Comparison of ENCODE assay signal across 1 cellular context in the genomic region with DNA sequence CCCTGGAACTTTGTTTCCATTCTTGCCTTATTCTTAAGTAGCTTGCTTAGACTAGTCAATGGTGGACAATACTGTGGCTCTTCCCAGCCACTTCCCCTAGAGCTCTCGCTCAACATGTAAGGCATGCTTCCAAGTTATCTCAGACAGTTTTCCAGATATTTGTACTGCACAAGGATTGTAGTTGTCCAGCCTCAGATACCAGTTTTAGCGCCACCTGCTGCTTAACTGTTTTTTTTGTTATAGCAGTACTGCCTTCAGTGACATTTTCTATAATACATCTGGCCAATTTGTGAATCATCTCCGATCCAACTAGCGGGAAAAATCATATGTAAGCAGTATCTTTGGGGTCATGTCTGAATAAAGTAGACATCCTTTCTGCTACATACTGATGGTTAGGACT.
TF ChIP-seq lines count a peak whose summit lies in the region.

No MANE protein-coding gene starts in this region.

TF ChIP-seq in liver, 16 proteins besides CTCF, POLR2A, EP300 and RAD21 (continued from another document):
- TF ChIP-seq, protein P1, sequence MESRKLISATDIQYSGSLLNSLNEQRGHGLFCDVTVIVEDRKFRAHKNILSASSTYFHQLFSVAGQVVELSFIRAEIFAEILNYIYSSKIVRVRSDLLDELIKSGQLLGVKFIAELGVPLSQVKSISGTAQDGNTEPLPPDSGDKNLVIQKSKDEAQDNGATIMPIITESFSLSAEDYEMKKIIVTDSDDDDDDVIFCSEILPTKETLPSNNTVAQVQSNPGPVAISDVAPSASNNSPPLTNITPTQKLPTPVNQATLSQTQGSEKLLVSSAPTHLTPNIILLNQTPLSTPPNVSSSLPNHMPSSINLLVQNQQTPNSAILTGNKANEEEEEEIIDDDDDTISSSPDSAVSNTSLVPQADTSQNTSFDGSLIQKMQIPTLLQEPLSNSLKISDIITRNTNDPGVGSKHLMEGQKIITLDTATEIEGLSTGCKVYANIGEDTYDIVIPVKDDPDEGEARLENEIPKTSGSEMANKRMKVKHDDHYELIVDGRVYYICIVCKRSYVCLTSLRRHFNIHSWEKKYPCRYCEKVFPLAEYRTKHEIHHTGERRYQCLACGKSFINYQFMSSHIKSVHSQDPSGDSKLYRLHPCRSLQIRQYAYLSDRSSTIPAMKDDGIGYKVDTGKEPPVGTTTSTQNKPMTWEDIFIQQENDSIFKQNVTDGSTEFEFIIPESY (IDR thresholded peaks at IDR 0.05): no peak
- TF ChIP-seq FOXA2 (IDR thresholded peaks at IDR 0.05) (no peak), RXRA (IDR thresholded peaks at IDR 0.05) (no peak), EGR1 (IDR thresholded peaks at IDR 0.05; ENCODE audit: low read depth in 2 of 2) (no peak), HNF4A (conservative IDR thresholded peaks at IDR 0.05) (no peak), YY1 (IDR thresholded peaks at IDR 0.05) (no peak), NR2F2 (IDR thresholded peaks at IDR 0.05) (no peak), TAF1 (conservative IDR thresholded peaks at IDR 0.05) (no peak), FOXA1 (IDR thresholded peaks at IDR 0.05) (no peak), JUND (IDR thresholded peaks at IDR 0.05) (no peak), GABPA (IDR thresholded peaks at IDR 0.05 in 1 of 2, conservative IDR thresholded peaks at IDR 0.05 in 1 of 2) (no peak)
